Comparison of ENCODE assay signal across 1 cellular context in genomic region chr20:53914861-53915458, GRCh38.
TF ChIP-seq lines count a peak whose summit lies in the region.

No MANE protein-coding gene starts in this region.

TF ChIP-seq in K562, 482 proteins besides CTCF, POLR2A, EP300 and RAD21 (continued from another document and continues in another):
- TF ChIP-seq CREB5 (CRISPR knock-in tag; IDR thresholded peaks at IDR 0.05), result no peak
- no peak for TF ChIP-seq SIRT6 (IDR thresholded peaks at IDR 0.05; ENCODE audit: low read depth, low read length)
- TF ChIP-seq ZNF79 (CRISPR knock-in tag; IDR thresholded peaks at IDR 0.05; ENCODE audit: low read depth), result no peak
- 0 out of 2 replicates have a peak, but pooled peaks have one; percentile 31 for TF ChIP-seq ZNF24 (IDR thresholded peaks at IDR 0.05)
- no peak for TF ChIP-seq BRF1 (IDR thresholded peaks at IDR 0.05; ENCODE audit: borderline replicate concordance, extremely low read depth, insufficient read length)
- no peak for TF ChIP-seq MED1 (CRISPR knock-in tag; IDR thresholded peaks at IDR 0.05; ENCODE audit: borderline replicate concordance)
- TF ChIP-seq YBX1 (IDR thresholded peaks at IDR 0.05), result no peak
- peak in 1 of 2 experiments; percentile 70; a peak in 1 of 4 replicates for TF ChIP-seq BCLAF1 (IDR thresholded peaks at IDR 0.05; ENCODE audit: borderline replicate concordance in 1 of 2, control insufficient read depth in 1 of 2, low read depth in 2 of 2, low read length in 1 of 2)
- no peak for TF ChIP-seq ZNF76 (CRISPR knock-in tag; IDR thresholded peaks at IDR 0.05; ENCODE audit: borderline replicate concordance)
- 0 out of 2 replicates have a peak, but pooled peaks have one; percentile 8 for TF ChIP-seq THRB (CRISPR knock-in tag; conservative IDR thresholded peaks at IDR 0.05)
- TF ChIP-seq CEBPG (CRISPR knock-in tag; IDR thresholded peaks at IDR 0.05), result no peak
- no peak for TF ChIP-seq CEBPG (tag; conservative IDR thresholded peaks at IDR 0.05 in 1 of 2, IDR thresholded peaks at IDR 0.05 in 1 of 2)
- TF ChIP-seq EGR1 (conservative IDR thresholded peaks at IDR 0.05), result peak; percentile 81
- TF ChIP-seq CAMTA2 (CRISPR knock-in tag; conservative IDR thresholded peaks at IDR 0.05), result no peak
- TF ChIP-seq ZBTB12 (CRISPR knock-in tag; IDR thresholded peaks at IDR 0.05), result no peak
- TF ChIP-seq ZFP36 (IDR thresholded peaks at IDR 0.05; ENCODE audit: low read depth, low read length, partially characterized antibody), result no peak
- TF ChIP-seq ZNF699 (CRISPR knock-in tag; IDR thresholded peaks at IDR 0.05; ENCODE audit: insufficient replicate concordance), result no peak
- TF ChIP-seq CHD7 (IDR thresholded peaks at IDR 0.05; ENCODE audit: low read depth, low read length), result no peak
- peak; percentile 36; the same call in 1 of the 2 replicates for TF ChIP-seq ARID1B (IDR thresholded peaks at IDR 0.05)
- TF ChIP-seq ZC3H11A (IDR thresholded peaks at IDR 0.05; ENCODE audit: low read depth, low read length), result 0 out of 2 replicates have a peak, but pooled peaks have one; percentile 12
- no peak for TF ChIP-seq ATF3 (IDR thresholded peaks at IDR 0.05)
- no peak for TF ChIP-seq ATF3 (CRISPR knock-in tag; conservative IDR thresholded peaks at IDR 0.05)
- no peak for TF ChIP-seq MXD1 (CRISPR knock-in tag; IDR thresholded peaks at IDR 0.05; ENCODE audit: borderline replicate concordance, poor library complexity, severe bottlenecking)
- no peak for TF ChIP-seq TCFL5 (CRISPR knock-in tag; conservative IDR thresholded peaks at IDR 0.05)
- TF ChIP-seq OTX1 (CRISPR knock-in tag; IDR thresholded peaks at IDR 0.05), result 0 out of 2 replicates have a peak, but pooled peaks have one; percentile 26
- TF ChIP-seq HDAC1 (IDR thresholded peaks at IDR 0.05), result peak in 1 of 2 experiments; percentile 16; a peak in 1 of 4 replicates
- no peak for TF ChIP-seq SAFB2 (IDR thresholded peaks at IDR 0.05; ENCODE audit: borderline replicate concordance, low read depth, low read length, severe bottlenecking)
- TF ChIP-seq VEZF1 (CRISPR knock-in tag; IDR thresholded peaks at IDR 0.05), result peak; percentile 63; the same call in 1 of the 2 replicates
- TF ChIP-seq HBP1 (CRISPR knock-in tag; IDR thresholded peaks at IDR 0.05), result 0 out of 2 replicates have a peak, but pooled peaks have one; percentile 44
- TF ChIP-seq SMARCB1 (IDR thresholded peaks at IDR 0.05; ENCODE audit: insufficient read length, low read depth), result no peak
- TF ChIP-seq MLX (CRISPR knock-in tag; conservative IDR thresholded peaks at IDR 0.05), result no peak
- TF ChIP-seq SAP30 (IDR thresholded peaks at IDR 0.05; ENCODE audit: borderline replicate concordance, insufficient read depth, low read depth, low read length, poor library complexity, severe bottlenecking), result no peak
